9 cellular contexts compared by ENCODE assay signal in genomic region chr7:34058791-34059550, GRCh38.
A peak's percentile ranks its signal among the peaks of the same experiment; 100 is the strongest.
DNase-seq lines count a peak whose midpoint lies in the region; ATAC-seq and TF ChIP-seq lines count a peak whose summit lies in the region.
"Had no signal": no experiment of that assay in that cellular context is flagged by ENCODE, and none has a peak within 500 bp of the region (broad histone marks: within the 10 kb centered on the region; RNA-seq: fewer than 3 reads in every experiment).

No MANE protein-coding gene starts in this region.

- no peaks in the 10 kb centered on the region for H3K27me3 ChIP-seq in testis
- H3K27me3 ChIP-seq in effector memory CD4-positive, alpha-beta T cell (replicated peaks; ENCODE audit: control insufficient read depth, insufficient read depth, low read length, poor library complexity, severe bottlenecking), result no peaks in the 10 kb centered on the region
- H3K27me3 ChIP-seq: ascending aorta had no signal

- WGBS in testis, 2 donors, result 62 to 66% methylated on average over 7 of the region's 7 CpGs

- no peaks in the 10 kb centered on the region for H3K36me3 ChIP-seq in testis (ENCODE audit: low read depth, missing control alignments)
- H3K36me3 ChIP-seq in effector memory CD4-positive, alpha-beta T cell (ENCODE audit: control insufficient read depth, insufficient read depth, low read length), result no peaks in the 10 kb centered on the region
- H3K36me3 ChIP-seq: ascending aorta had no signal

- no peak for TF ChIP-seq POLR2A in testis (IDR thresholded peaks at IDR 0.05)

- no peaks in the 10 kb centered on the region for H3K9me3 ChIP-seq in testis
- no peaks in the 10 kb centered on the region for H3K9me3 ChIP-seq in effector memory CD4-positive, alpha-beta T cell (ENCODE audit: control insufficient read depth, low read length)
- H3K9me3 ChIP-seq: ascending aorta had no signal

- intact Hi-C loops in testis (cut with DNase I; ENCODE audit: low total_unique reads), result no loop called here

- no peak overlapping the region for H3K27ac ChIP-seq in testis
- H3K27ac ChIP-seq in effector memory CD4-positive, alpha-beta T cell (ENCODE audit: insufficient read depth, low read length, poor library complexity, severe bottlenecking), result no peak overlapping the region
- H3K27ac ChIP-seq: ascending aorta had no signal

- no peak for TF ChIP-seq CTCF in testis (IDR thresholded peaks at IDR 0.05)

- ATAC-seq in GM21737 (IDR thresholded peaks at IDR 0.05; ENCODE audit: unreplicated experiment), result no peak

- no peaks in the 10 kb centered on the region for H3K4me1 ChIP-seq in testis
- H3K4me1 ChIP-seq in effector memory CD4-positive, alpha-beta T cell (ENCODE audit: control insufficient read depth, insufficient read depth, low read length, poor library complexity, severe bottlenecking), result no peaks in the 10 kb centered on the region
- H3K4me1 ChIP-seq: ascending aorta had no signal

- DNase-seq in NCI-H1092 treated with DMSO at 0.1 percent for 48 hours (lab: John Stamatoyannopoulos, UW) (peak; percentile 13), astrocyte of the hippocampus (ENCODE audit: low read depth, low spot score) (peak; percentile 61), hypothalamus (lab: John Stamatoyannopoulos, UW) (peak in 29 of 51 donors; percentile 4 to 64 (median 30)), testis (peak; percentile 24), NCI-H524 treated with DMSO at 0.1 percent for 48 hours (lab: John Stamatoyannopoulos, UW) (no peak)
- DNase-seq in effector memory CD4-positive, alpha-beta T cell, result no peak
- DNase-seq: NCI-H146 had no signal

- H3K4me3 ChIP-seq in testis, result no peak overlapping the region
- no peak overlapping the region for H3K4me3 ChIP-seq in effector memory CD4-positive, alpha-beta T cell (ENCODE audit: insufficient read depth, low read depth, low read length, poor library complexity, severe bottlenecking)
- H3K4me3 ChIP-seq: ascending aorta had no signal

Comparison
In these comparisons a context has a peak if more than half of its experiments do, and no peak if none do; other contexts are left out.
1. DNase-seq: peak in NCI-H1092 treated with DMSO at 0.1 percent for 48 hours (single experiment), astrocyte of the hippocampus (single experiment), hypothalamus (29 of 51) and testis (single experiment); none in NCI-H524 treated with DMSO at 0.1 percent for 48 hours (single experiment) and effector memory CD4-positive, alpha-beta T cell (0 of 3).